In genomic region chr6:15962449-15962764, GRCh38 we compare ENCODE assay signal across 9 cellular contexts.
DNase-seq lines count a peak whose midpoint lies in the region; ATAC-seq, FAIRE-seq and TF ChIP-seq lines count a peak whose summit lies in the region.
"Had no signal": no experiment of that assay in that cellular context is flagged by ENCODE, and none has a peak within 500 bp of the region (broad histone marks: within the 10 kb centered on the region; RNA-seq: fewer than 3 reads in every experiment).

No MANE protein-coding gene starts in this region.

- H3K23ac ChIP-seq in mesendoderm (ENCODE audit: low read length): no peak overlapping the region

- H2BK120ac ChIP-seq in mesendoderm (ENCODE audit: low read depth, low read length): no peak overlapping the region

- ATAC-seq in HG02610 (IDR thresholded peaks at IDR 0.05; ENCODE audit: unreplicated experiment) (peak; percentile 49), K562 (peak; percentile 19; the same call in 2 of the 3 replicates)

- intact Hi-C loops in K562 (cut with micrococcal nuclease): no loop called here

- no peak for TF ChIP-seq RAD21 in K562 (CRISPR knock-in tag; conservative IDR thresholded peaks at IDR 0.05 in 1 of 2, IDR thresholded peaks at IDR 0.05 in 1 of 2)

- TF ChIP-seq EP300 in K562 (IDR thresholded peaks at IDR 0.05; ENCODE audit: low read length): no peak

- peak overlapping the region; percentile 84 for H2AFZ ChIP-seq in K562 (ENCODE audit: low read depth, low read length)

- H2BK15ac ChIP-seq in mesendoderm (replicated peaks; ENCODE audit: low read depth): no peak overlapping the region

- no peak overlapping the region for H3K9ac ChIP-seq in K562 (ENCODE audit: insufficient read depth in 1 of 2, low read depth in 2 of 2, low read length in 2 of 2)
- H3K9ac ChIP-seq in mesendoderm (ENCODE audit: low read length): no peak overlapping the region

- no peak overlapping the region for H2BK5ac ChIP-seq in mesendoderm (ENCODE audit: low read length)

- H3K4me1 ChIP-seq in K562 (replicated peaks in 1 of 2; ENCODE audit: control insufficient read depth in 2 of 2, insufficient read depth in 2 of 2, low read length in 2 of 2) (peaks cover 0 to 12% of the 10 kb centered on the region in 2 experiments; a peak in 3 of 5 replicates), mesendoderm (ENCODE audit: control insufficient read depth, low read depth, low read length) (no peaks in the 10 kb centered on the region)

- no peaks in the 10 kb centered on the region for H3K9me1 ChIP-seq in K562 (ENCODE audit: control insufficient read depth, insufficient read depth, low read length)

- POLR2A ChIA-PET in K562 (lab: Yijun Ruan, JAX): interaction anchor here (1.7 kb wide), 1 partner anchor 166 kb away, joined by 6 read pairs; the partner anchor contains the start of gene MYLIP

- H3K9me3 ChIP-seq in K562 (replicated peaks; ENCODE audit: control insufficient read depth, insufficient read depth, low read depth, low read length): peaks cover 10% of the 10 kb centered on the region; the same call in 1 of the 2 replicates

- H3K18ac ChIP-seq in mesendoderm (ENCODE audit: low read length): no peak overlapping the region

- H3K27me3 ChIP-seq in K562 (ENCODE audit: control insufficient read depth in 2 of 2, insufficient read depth in 2 of 2, low read length in 2 of 2): no peaks in the 10 kb centered on the region
- H3K27me3 ChIP-seq in mesendoderm (ENCODE audit: insufficient read depth, low read length, poor library complexity): no peaks in the 10 kb centered on the region

- H4K8ac ChIP-seq in mesendoderm (ENCODE audit: low read depth, low read length): no peak overlapping the region

- DNase-seq in Daoy (ENCODE audit: low read depth): peak; percentile 40
- no peak for DNase-seq in K562 (ENCODE audit: extremely low read depth in 1 of 4, low spot score in 3 of 4)
- DNase-seq in mesendoderm: peak; percentile 43
- DNase-seq in NOMO-1 (lab: John Stamatoyannopoulos, UW; ENCODE audit: unreplicated experiment in 2 of 2): no peak
- DNase-seq in NCI-H1417 (lab: John Stamatoyannopoulos, UW): no peak
- no peak for DNase-seq in SW480 (ENCODE audit: low spot score)
- DNase-seq in SIG-M5 treated with dmso at 0.1 percent for 504 hours (lab: John Stamatoyannopoulos, UW; ENCODE audit: unreplicated experiment): no peak
- DNase-seq: NCI-H345 had no signal

- CTCF ChIA-PET in K562 (lab: Yijun Ruan, JAX; ENCODE audit: low intra/inter-chr PET ratio): no interaction called here

- H3K4me3 ChIP-seq in K562: no peak overlapping the region
- no peak overlapping the region for H3K4me3 ChIP-seq in mesendoderm (ENCODE audit: low read length)

- H3K27ac ChIP-seq in K562 (ENCODE audit: extremely low read depth, low read depth, low read length) (no peak overlapping the region), mesendoderm (ENCODE audit: low read depth, low read length) (no peak overlapping the region)

- H3K4ac ChIP-seq in mesendoderm (ENCODE audit: low read depth, low read length): no peak overlapping the region

- H2AK5ac ChIP-seq in mesendoderm (ENCODE audit: low read length): no peak overlapping the region

- no peak overlapping the region for H4K5ac ChIP-seq in mesendoderm (ENCODE audit: low read length)

- 33% methylated on average over 2 of the region's 2 CpGs for WGBS in K562 (ENCODE audit: insufficient coverage, low coverage, missing lambda C conversion rate)
- no CpG with 5 or more reads among the region's 2 CpGs for WGBS in mesendoderm (ENCODE audit: extremely low coverage, insufficient coverage, low lambda C conversion rate)

- no peak overlapping the region for H3K56ac ChIP-seq in mesendoderm (ENCODE audit: low read length)

- no peak for TF ChIP-seq POLR2A in K562 (conservative IDR thresholded peaks at IDR 0.05)

- no peaks in the 10 kb centered on the region for H3K79me2 ChIP-seq in K562 (ENCODE audit: control insufficient read depth, insufficient read depth, low read length)
- no peaks in the 10 kb centered on the region for H3K79me2 ChIP-seq in mesendoderm (ENCODE audit: control insufficient read depth, insufficient read depth, low read length)

- no peaks in the 10 kb centered on the region for H4K20me1 ChIP-seq in K562 (replicated peaks; ENCODE audit: control insufficient read depth, insufficient read depth, low read length)

- BruUV-seq in K562 (replicated peaks; lab: Mats Ljungman, UMichigan): no TSS peak

- in situ Hi-C loops in K562 (cut with MboI): no loop called here

- TF ChIP-seq CTCF in K562 (IDR thresholded peaks at IDR 0.05 in 2 of 3, conservative IDR thresholded peaks at IDR 0.05 in 1 of 3; ENCODE audit: insufficient read depth in 2 of 3, low read depth in 1 of 3, low read length in 3 of 3): no peak

- no peak overlapping the region for H3K4me2 ChIP-seq in K562 (ENCODE audit: insufficient read depth, low read length)
- H3K4me2 ChIP-seq in mesendoderm (ENCODE audit: low read length): no peak overlapping the region

- FAIRE-seq in K562 (lab: Jason Lieb, UNC): no peak

- H3K36me3 ChIP-seq in K562 (ENCODE audit: control insufficient read depth, insufficient read depth, low read length) (no peaks in the 10 kb centered on the region), mesendoderm (ENCODE audit: control insufficient read depth, insufficient read depth, low read length) (no peaks in the 10 kb centered on the region)

- H3K79me1 ChIP-seq in mesendoderm (ENCODE audit: low read length): no peaks in the 10 kb centered on the region

TF ChIP-seq in K562, 482 proteins besides CTCF, POLR2A, EP300 and RAD21 (continues in another document):
- TF ChIP-seq, protein P1, sequence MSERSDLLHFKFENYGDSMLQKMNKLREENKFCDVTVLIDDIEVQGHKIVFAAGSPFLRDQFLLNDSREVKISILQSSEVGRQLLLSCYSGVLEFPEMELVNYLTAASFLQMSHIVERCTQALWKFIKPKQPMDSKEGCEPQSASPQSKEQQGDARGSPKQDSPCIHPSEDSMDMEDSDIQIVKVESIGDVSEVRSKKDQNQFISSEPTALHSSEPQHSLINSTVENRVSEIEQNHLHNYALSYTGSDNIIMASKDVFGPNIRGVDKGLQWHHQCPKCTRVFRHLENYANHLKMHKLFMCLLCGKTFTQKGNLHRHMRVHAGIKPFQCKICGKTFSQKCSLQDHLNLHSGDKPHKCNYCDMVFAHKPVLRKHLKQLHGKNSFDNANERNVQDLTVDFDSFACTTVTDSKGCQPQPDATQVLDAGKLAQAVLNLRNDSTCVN (CRISPR knock-in tag; IDR thresholded peaks at IDR 0.05): 0 out of 2 replicates have a peak, but pooled peaks have one; percentile 48
- TF ChIP-seq GATA2 (CRISPR knock-in tag; IDR thresholded peaks at IDR 0.05): no peak
- no peak for TF ChIP-seq XRCC3 (IDR thresholded peaks at IDR 0.05)
- TF ChIP-seq EHMT2 (IDR thresholded peaks at IDR 0.05): 0 out of 2 replicates have a peak, but pooled peaks have one; percentile 40
- no peak for TF ChIP-seq ZBTB17 (CRISPR knock-in tag; IDR thresholded peaks at IDR 0.05)
- TF ChIP-seq ZNF224 (CRISPR knock-in tag; IDR thresholded peaks at IDR 0.05): no peak
- TF ChIP-seq ZNF512 (tag; IDR thresholded peaks at IDR 0.05): no peak
- TF ChIP-seq, protein P2, sequence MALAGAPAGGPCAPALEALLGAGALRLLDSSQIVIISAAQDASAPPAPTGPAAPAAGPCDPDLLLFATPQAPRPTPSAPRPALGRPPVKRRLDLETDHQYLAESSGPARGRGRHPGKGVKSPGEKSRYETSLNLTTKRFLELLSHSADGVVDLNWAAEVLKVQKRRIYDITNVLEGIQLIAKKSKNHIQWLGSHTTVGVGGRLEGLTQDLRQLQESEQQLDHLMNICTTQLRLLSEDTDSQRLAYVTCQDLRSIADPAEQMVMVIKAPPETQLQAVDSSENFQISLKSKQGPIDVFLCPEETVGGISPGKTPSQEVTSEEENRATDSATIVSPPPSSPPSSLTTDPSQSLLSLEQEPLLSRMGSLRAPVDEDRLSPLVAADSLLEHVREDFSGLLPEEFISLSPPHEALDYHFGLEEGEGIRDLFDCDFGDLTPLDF (CRISPR knock-in tag; IDR thresholded peaks at IDR 0.05): no peak
- TF ChIP-seq ZZZ3 (IDR thresholded peaks at IDR 0.05): no peak
- TF ChIP-seq, protein P3, sequence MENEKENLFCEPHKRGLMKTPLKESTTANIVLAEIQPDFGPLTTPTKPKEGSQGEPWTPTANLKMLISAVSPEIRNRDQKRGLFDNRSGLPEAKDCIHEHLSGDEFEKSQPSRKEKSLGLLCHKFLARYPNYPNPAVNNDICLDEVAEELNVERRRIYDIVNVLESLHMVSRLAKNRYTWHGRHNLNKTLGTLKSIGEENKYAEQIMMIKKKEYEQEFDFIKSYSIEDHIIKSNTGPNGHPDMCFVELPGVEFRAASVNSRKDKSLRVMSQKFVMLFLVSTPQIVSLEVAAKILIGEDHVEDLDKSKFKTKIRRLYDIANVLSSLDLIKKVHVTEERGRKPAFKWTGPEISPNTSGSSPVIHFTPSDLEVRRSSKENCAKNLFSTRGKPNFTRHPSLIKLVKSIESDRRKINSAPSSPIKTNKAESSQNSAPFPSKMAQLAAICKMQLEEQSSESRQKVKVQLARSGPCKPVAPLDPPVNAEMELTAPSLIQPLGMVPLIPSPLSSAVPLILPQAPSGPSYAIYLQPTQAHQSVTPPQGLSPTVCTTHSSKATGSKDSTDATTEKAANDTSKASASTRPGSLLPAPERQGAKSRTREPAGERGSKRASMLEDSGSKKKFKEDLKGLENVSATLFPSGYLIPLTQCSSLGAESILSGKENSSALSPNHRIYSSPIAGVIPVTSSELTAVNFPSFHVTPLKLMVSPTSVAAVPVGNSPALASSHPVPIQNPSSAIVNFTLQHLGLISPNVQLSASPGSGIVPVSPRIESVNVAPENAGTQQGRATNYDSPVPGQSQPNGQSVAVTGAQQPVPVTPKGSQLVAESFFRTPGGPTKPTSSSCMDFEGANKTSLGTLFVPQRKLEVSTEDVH (IDR thresholded peaks at IDR 0.05; ENCODE audit: low read depth, partially characterized antibody): no peak
- TF ChIP-seq ZNF780A (CRISPR knock-in tag; IDR thresholded peaks at IDR 0.05): no peak
- TF ChIP-seq NCOR1 (IDR thresholded peaks at IDR 0.05): no peak
- TF ChIP-seq FOXJ2 (tag; IDR thresholded peaks at IDR 0.05): no peak
- no peak for TF ChIP-seq ATF7 (IDR thresholded peaks at IDR 0.05)
- TF ChIP-seq HDAC1 (IDR thresholded peaks at IDR 0.05): 0 out of 4 replicates have a peak, but pooled peaks of 1 of the 2 experiments have one; percentile 30

Comparison
In these comparisons a context has a peak if more than half of its experiments do, and no peak if none do; other contexts are left out.
1. DNase-seq: peak in Daoy (single experiment) and mesendoderm (single experiment); none in K562 (0 of 4), NOMO-1 (0 of 2), NCI-H1417 (0 of 3), SW480 (single experiment) and SIG-M5 treated with dmso at 0.1 percent for 504 hours (single experiment).